ENCODE assay signal across 20 cellular contexts in genomic region chr13:23463631-23464030, GRCh38.
"Had no signal": no experiment of that assay in that cellular context is flagged by ENCODE, and none has a peak within 500 bp of the region (broad histone marks: within the 10 kb centered on the region; RNA-seq: fewer than 3 reads in every experiment).

No MANE protein-coding gene starts in this region.

- H3K4me3 Mint-ChIP-seq: activated B cell treated with CpG ODN at 0.5 μM for 24 hours; activated CD4-positive, alpha-beta memory T cell treated with anti-CD3 and anti-CD28 coated beads for 36 hours; activated naive CD8-positive, alpha-beta T cell treated with anti-CD3 and anti-CD28 coated beads for 36 hours; activated T-helper 17 cell treated with anti-CD3 and anti-CD28 coated beads, Interleukin-2, amount 50 U/mL, for 72 hours; naive B cell had no signal

- H3K4me1 Mint-ChIP-seq: activated T-helper 17 cell treated with anti-CD3 and anti-CD28 coated beads, Interleukin-2, amount 50 U/mL, for 72 hours had no signal

- DNase-seq: activated B cell treated with CpG ODN at 0.5 μM for 24 hours; activated CD4-positive, alpha-beta memory T cell treated with anti-CD3 and anti-CD28 coated beads for 36 hours; activated CD4-positive, alpha-beta T cell treated with anti-CD3 and anti-CD28 coated beads for 4 hours; activated naive CD4-positive, alpha-beta T cell; activated naive CD8-positive, alpha-beta T cell treated with anti-CD3 and anti-CD28 coated beads for 36 hours; activated T-cell treated with anti-CD3 and anti-CD28 coated beads for 4 hours; foreskin keratinocyte; glutamatergic neuron; hippocampal formation; left cardiac atrium; mesenchymal stem cell; mucosa of descending colon; naive B cell; retina; stimulated activated CD4-positive, alpha-beta T cell treated with anti-CD3 and anti-CD28 coated beads, Interleukin-2, amount 100 ng/mL, for 24 hours; stimulated activated naive CD4-positive, alpha-beta T cell treated with Interleukin-2 at 50 U/mL for 16 hours; uterus had no signal

- H3K4me3 ChIP-seq: mucosa of descending colon, tibial nerve, uterus had no signal

- H3K36me3 ChIP-seq: neutrophil, tibial nerve, uterus had no signal

- H3K4me1 ChIP-seq: foreskin keratinocyte, uterus had no signal

- H3K27ac ChIP-seq: foreskin keratinocyte, neutrophil, tibial nerve, uterus had no signal

- H3K27me3 ChIP-seq: foreskin keratinocyte, neutrophil, tibial nerve, uterus had no signal

- H3K27ac Mint-ChIP-seq: activated B cell treated with CpG ODN at 0.5 μM for 24 hours; activated CD4-positive, alpha-beta memory T cell treated with anti-CD3 and anti-CD28 coated beads for 36 hours; activated naive CD8-positive, alpha-beta T cell treated with anti-CD3 and anti-CD28 coated beads for 36 hours; activated T-helper 17 cell treated with anti-CD3 and anti-CD28 coated beads, Interleukin-2, amount 50 U/mL, for 72 hours; naive B cell had no signal

- ATAC-seq: activated T-helper 17 cell treated with anti-CD3 and anti-CD28 coated beads, Interleukin-2, amount 50 U/mL, for 72 hours; foreskin keratinocyte; left cardiac atrium; mucosa of descending colon had no signal

- H3K36me3 Mint-ChIP-seq: activated CD4-positive, alpha-beta memory T cell treated with anti-CD3 and anti-CD28 coated beads for 36 hours; activated naive CD8-positive, alpha-beta T cell treated with anti-CD3 and anti-CD28 coated beads for 36 hours; naive B cell had no signal

- H3K9me3 ChIP-seq: mucosa of descending colon, neutrophil, tibial nerve, uterus had no signal

- H3K27me3 Mint-ChIP-seq: activated T-helper 17 cell treated with anti-CD3 and anti-CD28 coated beads, Interleukin-2, amount 50 U/mL, for 72 hours had no signal

- H3K9me3 Mint-ChIP-seq: activated B cell treated with CpG ODN at 0.5 μM for 24 hours; activated CD4-positive, alpha-beta memory T cell treated with anti-CD3 and anti-CD28 coated beads for 36 hours; activated T-helper 17 cell treated with anti-CD3 and anti-CD28 coated beads, Interleukin-2, amount 50 U/mL, for 72 hours had no signal
